ENCODE assay signal across 23 cellular contexts in the genomic region with DNA sequence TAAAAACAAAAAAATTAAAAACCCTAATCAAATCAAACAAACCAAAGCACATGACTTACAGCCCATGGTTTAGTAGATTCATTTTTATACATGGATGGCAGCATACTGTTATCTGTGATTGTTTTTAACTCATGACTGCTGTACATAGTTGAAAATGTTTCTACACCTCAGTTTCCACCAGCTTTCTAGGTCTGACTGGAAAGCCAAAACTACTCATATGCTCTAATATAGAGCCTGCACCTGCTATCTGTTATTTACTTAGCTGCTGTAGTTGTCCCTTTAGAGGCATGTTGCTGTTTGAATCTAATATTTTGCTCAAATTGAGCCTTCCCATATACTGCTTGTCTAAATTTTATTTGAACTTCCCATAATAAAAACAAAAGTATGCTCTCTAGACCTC.
DNase-seq lines count a peak whose midpoint lies in the region; ATAC-seq and TF ChIP-seq lines count a peak whose summit lies in the region.
"Had no signal": no experiment of that assay in that cellular context is flagged by ENCODE, and none has a peak within 500 bp of the region (broad histone marks: within the 10 kb centered on the region; RNA-seq: fewer than 3 reads in every experiment).

No MANE protein-coding gene starts in this region.

- POLR2A ChIA-PET in A673 (lab: Charles Lee; ENCODE audit: low non-redundant PET), result no interaction called here

- H3K36me3 Mint-ChIP-seq in activated T-cell treated with anti-CD3 and anti-CD28 coated beads, Interleukin-2, amount 50 U/mL, for 4 hours (ENCODE audit: insufficient read depth), result peaks cover 2% of the 10 kb centered on the region
- H3K36me3 Mint-ChIP-seq: CD14-positive monocyte; stimulated activated naive B cell treated with anti-CD40 and anti-IgM and Interleukin-4, amounts not matched to agents 10 μg/mL and 1 μg/mL and 100 μg/mL, for 72 hours had no signal

- H3K36me3 ChIP-seq in A673 (ENCODE audit: insufficient read depth, low read length, poor library complexity, severe bottlenecking), result no peaks in the 10 kb centered on the region
- H3K36me3 ChIP-seq: right atrium auricular region, transverse colon had no signal

- ATAC-seq in activated T-cell treated with anti-CD3 and anti-CD28 coated beads, Interleukin-2, amount 50 U/mL, for 4 hours, result peak; percentile 54 to 65
- ATAC-seq in GM21529 (IDR thresholded peaks at IDR 0.05; ENCODE audit: unreplicated experiment) (peak; percentile 47), HG03135 (IDR thresholded peaks at IDR 0.05; ENCODE audit: unreplicated experiment) (peak; percentile 70)
- ATAC-seq in stimulated activated naive CD8-positive, alpha-beta T cell treated with anti-CD3 and anti-CD28 coated beads, Interleukin-15, Interleukin-2, amounts not matched to agents 100 U/mL and 50 U/mL, for 24 hours, result peak; percentile 56

- DNase-seq in activated T-cell treated with anti-CD3 and anti-CD28 coated beads, Interleukin-2, amount 50 U/mL, for 4 hours, result no peak
- DNase-seq in activated T-cell treated with anti-CD3 and anti-CD28 coated beads, Interleukin-2, amount 50 U/mL, for 1 hour, result no peak
- no peak for DNase-seq in stimulated activated naive CD8-positive, alpha-beta T cell treated with anti-CD3 and anti-CD28 coated beads, Interleukin-15, Interleukin-2, amounts not matched to agents 100 U/mL and 50 U/mL, for 24 hours
- DNase-seq in stimulated activated CD4-positive, alpha-beta T cell treated with anti-CD3 and anti-CD28 coated beads, Interleukin-12 subunit alpha, Interleukin-12 subunit beta, amount 100 ng/mL, for 4 hours, result no peak
- DNase-seq in A673 (ENCODE audit: low spot score) (no peak), COR-L47 (lab: John Stamatoyannopoulos, UW) (no peak)
- DNase-seq: activated CD4-positive, alpha-beta T cell treated with anti-CD3 and anti-CD28 coated beads, Interleukin-2, amount 10 ng/mL, durations not matched to agents 7 days and 5 days; activated CD8-positive, alpha-beta memory T cell treated with anti-CD3 and anti-CD28 coated beads, Interleukin-2, amount 50 U/mL, for 48 hours; activated naive CD4-positive, alpha-beta T cell treated with Interleukin-2 at 50 U/mL for 16 hours; DMS153; Kasumi-1; NCI-H2171; NCI-H526 treated with DMSO at 0.1 percent for 48 hours; occipital lobe; PC-9; stimulated activated naive B cell treated with anti-CD40 and anti-IgM and Interleukin-4, amounts not matched to agents 10 μg/mL and 1 μg/mL and 100 μg/mL, for 72 hours; T1000; transverse colon had no signal

- no peak overlapping the region for H3K27ac ChIP-seq in A673 (ENCODE audit: low read depth, low read length, poor library complexity, severe bottlenecking)
- H3K27ac ChIP-seq: PC-9, right atrium auricular region, transverse colon had no signal

- BruUV-seq in A673 (replicated peaks; lab: Mats Ljungman, UMichigan), result no TSS peak

- H3K4me1 ChIP-seq in A673 (ENCODE audit: insufficient read depth, low read length, poor library complexity, severe bottlenecking), result no peaks in the 10 kb centered on the region
- H3K4me1 ChIP-seq: right atrium auricular region had no signal

- no peak overlapping the region for H3K4me3 Mint-ChIP-seq in activated T-cell treated with anti-CD3 and anti-CD28 coated beads, Interleukin-2, amount 50 U/mL, for 4 hours
- H3K4me3 Mint-ChIP-seq: activated CD4-positive, alpha-beta T cell treated with anti-CD3 and anti-CD28 coated beads, Interleukin-2, amount 10 ng/mL, durations not matched to agents 7 days and 5 days; CD14-positive monocyte; stimulated activated naive B cell treated with anti-CD40 and anti-IgM and Interleukin-4, amounts not matched to agents 10 μg/mL and 1 μg/mL and 100 μg/mL, for 72 hours had no signal

- intact Hi-C loops in A673 (cut with micrococcal nuclease; ENCODE audit: unreplicated experiment), result no loop called here

- no peak for TF ChIP-seq CTCF in A673 (conservative IDR thresholded peaks at IDR 0.05; ENCODE audit: low read depth, low read length)

- CTCF ChIA-PET in A673 (lab: Charles Lee), result no interaction called here

- H3K27me3 Mint-ChIP-seq in activated T-cell treated with anti-CD3 and anti-CD28 coated beads, Interleukin-2, amount 50 U/mL, for 4 hours (ENCODE audit: low read depth), result no peaks in the 10 kb centered on the region
- H3K27me3 Mint-ChIP-seq: activated CD4-positive, alpha-beta T cell treated with anti-CD3 and anti-CD28 coated beads, Interleukin-2, amount 10 ng/mL, durations not matched to agents 7 days and 5 days; stimulated activated naive B cell treated with anti-CD40 and anti-IgM and Interleukin-4, amounts not matched to agents 10 μg/mL and 1 μg/mL and 100 μg/mL, for 72 hours had no signal

- H3K4me1 Mint-ChIP-seq in activated T-cell treated with anti-CD3 and anti-CD28 coated beads, Interleukin-2, amount 50 U/mL, for 4 hours (ENCODE audit: low read depth), result peaks cover 5% of the 10 kb centered on the region
- H3K4me1 Mint-ChIP-seq: CD14-positive monocyte had no signal

- no peak overlapping the region for H3K4me3 ChIP-seq in A673 (ENCODE audit: low read depth, low read length, poor library complexity, severe bottlenecking)
- H3K4me3 ChIP-seq: lung, PC-9, right atrium auricular region, transverse colon had no signal

- peaks cover 8% of the 10 kb centered on the region for H3K9me3 Mint-ChIP-seq in activated T-cell treated with anti-CD3 and anti-CD28 coated beads, Interleukin-2, amount 50 U/mL, for 4 hours

- no peaks in the 10 kb centered on the region for H3K9me3 ChIP-seq in A673 (ENCODE audit: low read depth, low read length, poor library complexity, severe bottlenecking)
- H3K9me3 ChIP-seq: right atrium auricular region, transverse colon had no signal

- no peaks in the 10 kb centered on the region for H3K27me3 ChIP-seq in A673 (replicated peaks; ENCODE audit: insufficient read depth, low read depth, low read length, poor library complexity)
- H3K27me3 ChIP-seq: right atrium auricular region, transverse colon had no signal
